In genomic region chr2:207482630-207483029, GRCh38 we compare ENCODE assay signal across 27 cellular contexts. TPM values are rescaled to one million over a fixed set of nuclear protein-coding genes. Genes with fewer than 3 reads are reported as not detected.
DNase-seq lines count a peak whose midpoint lies in the region; ATAC-seq and TF ChIP-seq lines count a peak whose summit lies in the region.
"Had no signal": no experiment of that assay in that cellular context is flagged by ENCODE, and none has a peak within 500 bp of the region (broad histone marks: within the 10 kb centered on the region; RNA-seq: fewer than 3 reads in every experiment).

No MANE protein-coding gene starts in this region.

- no peak for TF ChIP-seq CTCF in right atrium auricular region (IDR thresholded peaks at IDR 0.05)
- TF ChIP-seq CTCF in fibroblast of villous mesenchyme (IDR thresholded peaks at IDR 0.05; ENCODE audit: insufficient read depth, low read depth, low read length): no peak
- no peak for TF ChIP-seq CTCF in body of pancreas (IDR thresholded peaks at IDR 0.05)
- TF ChIP-seq CTCF in coronary artery (IDR thresholded peaks at IDR 0.05): no peak

- no peaks in the 10 kb centered on the region for H3K36me3 Mint-ChIP-seq in activated T-cell treated with anti-CD3 and anti-CD28 coated beads, Interleukin-2, amount 50 U/mL, for 4 hours (ENCODE audit: insufficient read depth)
- H3K36me3 Mint-ChIP-seq: activated naive CD4-positive, alpha-beta T cell treated with anti-CD3 and anti-CD28 coated beads, Interleukin-2, amount 50 U/mL, for 72 hours; IgD-negative memory B cell; stimulated activated naive B cell treated with anti-CD40 and anti-IgM and Interleukin-4, amounts not matched to agents 10 μg/mL and 1 μg/mL and 100 μg/mL, for 72 hours; WTC11 had no signal

- ATAC-seq in left ventricle myocardium superior (no peak), body of pancreas (no peak)
- no peak for ATAC-seq in activated T-cell treated with anti-CD3 and anti-CD28 coated beads, Interleukin-2, amount 50 U/mL, for 4 hours
- ATAC-seq: activated naive CD4-positive, alpha-beta T cell treated with anti-CD3 and anti-CD28 coated beads, Interleukin-2, amount 50 U/mL, for 72 hours; left lobe of liver; naive thymus-derived CD4-positive, alpha-beta T cell; stimulated activated naive B cell treated with anti-CD40 and anti-IgM and Interleukin-4, amounts not matched to agents 10 μg/mL and 1 μg/mL and 100 μg/mL, for 72 hours had no signal

- no peak for DNase-seq in right atrium auricular region (ENCODE audit: low spot score)
- DNase-seq in left ventricle myocardium superior: no peak
- peak; percentile 48 for DNase-seq in adipocyte (ENCODE audit: low read depth)
- DNase-seq in fibroblast of villous mesenchyme (ENCODE audit: low read depth): peak; percentile 30
- peak; percentile 19 for DNase-seq in superior temporal gyrus (ENCODE audit: extremely low spot score)
- DNase-seq in activated T-cell treated with anti-CD3 and anti-CD28 coated beads, Interleukin-2, amount 50 U/mL, for 4 hours: no peak
- no peak for DNase-seq in body of pancreas
- DNase-seq in coronary artery (ENCODE audit: low spot score): no peak
- DNase-seq: ACHN; activated CD4-positive, alpha-beta T cell treated with anti-CD3 and anti-CD28 coated beads, Interleukin-2, amount 50 U/mL, for 4 hours; activated CD8-positive, alpha-beta memory T cell treated with anti-CD3 and anti-CD28 coated beads, Interleukin-2, amount 50 U/mL, for 4 hours; effector memory CD4-positive, alpha-beta T cell; head of caudate nucleus; naive thymus-derived CD4-positive, alpha-beta T cell; NCI-H1092 treated with DMSO at 0.1 percent for 48 hours; NCI-H1930; NCI-H2227 treated with DMSO at 0.1 percent for 48 hours; occipital lobe; stimulated activated CD4-positive, alpha-beta T cell treated with anti-CD3 and anti-CD28 coated beads, Interleukin-4, amount 100 ng/mL, for 1 hour; stimulated activated naive B cell treated with anti-CD40 and anti-IgM and Interleukin-4, amounts not matched to agents 10 μg/mL and 1 μg/mL and 100 μg/mL, for 72 hours had no signal

- H3K36me3 ChIP-seq in right atrium auricular region (no peaks in the 10 kb centered on the region), adipocyte (ENCODE audit: control insufficient read depth, insufficient read depth, low read length, severe bottlenecking) (no peaks in the 10 kb centered on the region), body of pancreas (replicated peaks in 1 of 2; ENCODE audit: insufficient read depth in 1 of 2, low read depth in 2 of 2) (no peaks in the 10 kb centered on the region)
- H3K36me3 ChIP-seq: ascending aorta, vagina had no signal

- peak overlapping the region; percentile 5 to 82 for H3K27ac ChIP-seq in right atrium auricular region
- no peak overlapping the region for H3K27ac ChIP-seq in body of pancreas
- no peak overlapping the region for H3K27ac ChIP-seq in coronary artery
- H3K27ac ChIP-seq: vagina had no signal

- no peaks in the 10 kb centered on the region for H3K27me3 Mint-ChIP-seq in activated T-cell treated with anti-CD3 and anti-CD28 coated beads, Interleukin-2, amount 50 U/mL, for 4 hours (ENCODE audit: low read depth)
- H3K27me3 Mint-ChIP-seq: activated T-helper 17 cell treated with anti-CD3 and anti-CD28 coated beads, Interleukin-2, amount 50 U/mL, for 72 hours; IgD-negative memory B cell; naive thymus-derived CD4-positive, alpha-beta T cell; stimulated activated naive B cell treated with anti-CD40 and anti-IgM and Interleukin-4, amounts not matched to agents 10 μg/mL and 1 μg/mL and 100 μg/mL, for 72 hours had no signal

- H3K4me3 Mint-ChIP-seq in activated T-cell treated with anti-CD3 and anti-CD28 coated beads, Interleukin-2, amount 50 U/mL, for 4 hours: no peak overlapping the region
- H3K4me3 Mint-ChIP-seq: IgD-negative memory B cell; stimulated activated naive B cell treated with anti-CD40 and anti-IgM and Interleukin-4, amounts not matched to agents 10 μg/mL and 1 μg/mL and 100 μg/mL, for 72 hours; WTC11 had no signal

- no peak overlapping the region for H3K4me3 ChIP-seq in right atrium auricular region
- H3K4me3 ChIP-seq in adipocyte (ENCODE audit: low read length): no peak overlapping the region
- H3K4me3 ChIP-seq in fibroblast of villous mesenchyme (ENCODE audit: low read depth, low read length): no peak overlapping the region
- H3K4me3 ChIP-seq in body of pancreas: no peak overlapping the region
- H3K4me3 ChIP-seq in coronary artery: no peak overlapping the region
- H3K4me3 ChIP-seq: vagina had no signal

- 64 to 68% methylated on average over 3 of the region's 3 CpGs for WGBS in body of pancreas, 2 donors

- H3K9me3 ChIP-seq in right atrium auricular region (no peaks in the 10 kb centered on the region), adipocyte (ENCODE audit: control insufficient read depth, low read length) (no peaks in the 10 kb centered on the region), body of pancreas (no peaks in the 10 kb centered on the region)
- H3K9me3 ChIP-seq: ascending aorta, vagina had no signal

- intact Hi-C loops in left ventricle myocardium superior (cut with micrococcal nuclease): no loop called here
- intact Hi-C loops in body of pancreas (cut with DNase I): no loop called here

- H3K9me3 Mint-ChIP-seq in activated T-cell treated with anti-CD3 and anti-CD28 coated beads, Interleukin-2, amount 50 U/mL, for 4 hours: no peaks in the 10 kb centered on the region
- H3K9me3 Mint-ChIP-seq: activated naive CD4-positive, alpha-beta T cell treated with anti-CD3 and anti-CD28 coated beads, Interleukin-2, amount 50 U/mL, for 72 hours; activated T-helper 17 cell treated with anti-CD3 and anti-CD28 coated beads, Interleukin-2, amount 50 U/mL, for 72 hours; IgD-negative memory B cell; stimulated activated naive B cell treated with anti-CD40 and anti-IgM and Interleukin-4, amounts not matched to agents 10 μg/mL and 1 μg/mL and 100 μg/mL, for 72 hours; WTC11 had no signal

- H3K4me1 ChIP-seq in right atrium auricular region (peaks cover 0 to 8% of the 10 kb centered on the region in 2 donors), adipocyte (ENCODE audit: control insufficient read depth, insufficient read depth, low read length) (peaks cover 16% of the 10 kb centered on the region), body of pancreas (peaks cover 5% of the 10 kb centered on the region)
- H3K4me1 ChIP-seq: vagina had no signal

- peaks cover 29% of the 10 kb centered on the region for H3K4me1 Mint-ChIP-seq in activated T-cell treated with anti-CD3 and anti-CD28 coated beads, Interleukin-2, amount 50 U/mL, for 4 hours (ENCODE audit: low read depth)

- H3K27me3 ChIP-seq in right atrium auricular region (no peaks in the 10 kb centered on the region), adipocyte (replicated peaks; ENCODE audit: control insufficient read depth, insufficient read depth, low read length) (no peaks in the 10 kb centered on the region), body of pancreas (no peaks in the 10 kb centered on the region)
- H3K27me3 ChIP-seq: ascending aorta, vagina had no signal

- no peak overlapping the region for H3K9ac ChIP-seq in adipocyte (ENCODE audit: low read length)

- TF ChIP-seq POLR2A in body of pancreas (IDR thresholded peaks at IDR 0.05): no peak

RNA-seq across cellular contexts. Expression of gene CREB1, which starts 47.1 kb away (rescaled TPM):
- total RNA-seq in right atrium auricular region (10 to 100 TPM; 32.5 to 32.9 TPM), left ventricle myocardium superior (51.0 TPM), fibroblast of villous mesenchyme (22.5 and 32.4 TPM in 2 replicates), body of pancreas (10 to 100 TPM; 17.9 to 20.1 TPM)
- 10 to 100 TPM; 55.2 to 71.1 (median 59.5) TPM for total RNA-seq in activated T-cell treated with anti-CD3 and anti-CD28 coated beads, Interleukin-2, amount 50 U/mL, for 4 hours

Comparison
In these comparisons a context has a peak if more than half of its experiments do, and no peak if none do; other contexts are left out.
1. DNase-seq: peak in adipocyte (single experiment), fibroblast of villous mesenchyme (single experiment) and superior temporal gyrus (single experiment); none in right atrium auricular region (single experiment), left ventricle myocardium superior (single experiment), activated T-cell treated with anti-CD3 and anti-CD28 coated beads, Interleukin-2, amount 50 U/mL, for 4 hours (single experiment), body of pancreas (0 of 4) and coronary artery (single experiment).
2. H3K27ac ChIP-seq: peak in right atrium auricular region (2 of 2); none in body of pancreas (0 of 4) and coronary artery (0 of 2).